Comparison of ENCODE assay signal across 18 cellular contexts in genomic region chr2:127853667-127854066, GRCh38. TPM values are rescaled to one million over a fixed set of nuclear protein-coding genes. Genes with fewer than 3 reads are reported as not detected.
A peak's percentile ranks its signal among the peaks of the same experiment; 100 is the strongest.
DNase-seq lines count a peak whose midpoint lies in the region; ATAC-seq and TF ChIP-seq lines count a peak whose summit lies in the region.
"Had no signal": no experiment of that assay in that cellular context is flagged by ENCODE, and none has a peak within 500 bp of the region (broad histone marks: within the 10 kb centered on the region; RNA-seq: fewer than 3 reads in every experiment).

No MANE protein-coding gene starts in this region.

- peak overlapping the region; percentile 35 for H3K4me3 Mint-ChIP-seq in T-helper 2 cell treated with Interferon-gamma antibody and Interleukin-4, amounts not matched to agents 5 μg/mL and 100 μg/mL, for 36 hours
- no peak overlapping the region for H3K4me3 Mint-ChIP-seq in dendritic cell treated with granulocyte-macrophage colony-stimulating factor and Interleukin-4, amounts not matched to agents 40 ng/mL and 50 ng/mL, for 4 days

- H3K4me3 ChIP-seq in cardiac muscle cell: no peak overlapping the region
- H3K4me3 ChIP-seq in heart right ventricle: no peak overlapping the region
- H3K4me3 ChIP-seq: colonic mucosa had no signal

- 90 to 93% methylated on average over 4 of the region's 4 CpGs for WGBS in heart right ventricle, 2 donors

- H3K36me3 Mint-ChIP-seq in T-helper 2 cell treated with Interferon-gamma antibody and Interleukin-4, amounts not matched to agents 5 μg/mL and 100 μg/mL, for 36 hours (ENCODE audit: low read depth): peaks cover 43% of the 10 kb centered on the region
- H3K36me3 Mint-ChIP-seq in dendritic cell treated with granulocyte-macrophage colony-stimulating factor and Interleukin-4, amounts not matched to agents 40 ng/mL and 50 ng/mL, for 4 days (ENCODE audit: low read depth): peaks cover 66% of the 10 kb centered on the region

- ATAC-seq in heart right ventricle: no peak
- ATAC-seq in HG03280 (IDR thresholded peaks at IDR 0.05; ENCODE audit: unreplicated experiment): no peak
- ATAC-seq: left ventricle myocardium superior had no signal

- intact Hi-C loops in heart right ventricle (cut with DNase I) (no loop called here), posterior cingulate gyrus (cut with DNase I) (no loop called here)
- intact Hi-C loops in dendritic cell treated with granulocyte-macrophage colony-stimulating factor and Interleukin-4, amounts not matched to agents 40 ng/mL and 50 ng/mL, for 4 days (cut with micrococcal nuclease): no loop called here

- TF ChIP-seq CTCF in cardiac muscle cell (IDR thresholded peaks at IDR 0.05; ENCODE audit: low read depth, low read length): no peak
- no peak for TF ChIP-seq CTCF in heart right ventricle (IDR thresholded peaks at IDR 0.05)

- H3K27ac ChIP-seq in cardiac muscle cell: peak overlapping the region; percentile 52
- no peak overlapping the region for H3K27ac ChIP-seq in heart right ventricle
- H3K27ac ChIP-seq: colonic mucosa, parathyroid adenoma had no signal

- H3K27ac Mint-ChIP-seq in T-helper 2 cell treated with Interferon-gamma antibody and Interleukin-4, amounts not matched to agents 5 μg/mL and 100 μg/mL, for 36 hours: peak overlapping the region; percentile 5
- peak overlapping the region; percentile 62 for H3K27ac Mint-ChIP-seq in dendritic cell treated with granulocyte-macrophage colony-stimulating factor and Interleukin-4, amounts not matched to agents 40 ng/mL and 50 ng/mL, for 4 days

- no peaks in the 10 kb centered on the region for H3K9me3 Mint-ChIP-seq in T-helper 2 cell treated with Interferon-gamma antibody and Interleukin-4, amounts not matched to agents 5 μg/mL and 100 μg/mL, for 36 hours
- no peaks in the 10 kb centered on the region for H3K9me3 Mint-ChIP-seq in dendritic cell treated with granulocyte-macrophage colony-stimulating factor and Interleukin-4, amounts not matched to agents 40 ng/mL and 50 ng/mL, for 4 days

- H3K36me3 ChIP-seq in cardiac muscle cell (peaks cover 14% of the 10 kb centered on the region), heart right ventricle (peaks cover 0 to 50% (median 4%) of the 10 kb centered on the region in 9 donors)

- no peaks in the 10 kb centered on the region for H3K27me3 Mint-ChIP-seq in T-helper 2 cell treated with Interferon-gamma antibody and Interleukin-4, amounts not matched to agents 5 μg/mL and 100 μg/mL, for 36 hours (ENCODE audit: low read depth)
- peaks cover 2% of the 10 kb centered on the region for H3K27me3 Mint-ChIP-seq in dendritic cell treated with granulocyte-macrophage colony-stimulating factor and Interleukin-4, amounts not matched to agents 40 ng/mL and 50 ng/mL, for 4 days

- no peaks in the 10 kb centered on the region for H3K27me3 ChIP-seq in cardiac muscle cell
- no peaks in the 10 kb centered on the region for H3K27me3 ChIP-seq in heart right ventricle
- H3K27me3 ChIP-seq: colonic mucosa had no signal

- H3K9me3 ChIP-seq in cardiac muscle cell (ENCODE audit: low read depth) (no peaks in the 10 kb centered on the region), heart right ventricle (no peaks in the 10 kb centered on the region)
- H3K9me3 ChIP-seq: colonic mucosa had no signal

- DNase-seq in cardiac muscle cell (ENCODE audit: low read depth in 1 of 2, low spot score in 1 of 2) (no peak), heart right ventricle (no peak), NCI-H2107 (lab: John Stamatoyannopoulos, UW) (no peak), posterior cingulate gyrus (no peak)
- no peak for DNase-seq in T-helper 2 cell treated with Interferon-gamma antibody and Interleukin-4, amounts not matched to agents 5 μg/mL and 100 μg/mL, for 36 hours (ENCODE audit: low spot score)
- no peak for DNase-seq in activated CD4-positive, CD25-positive, alpha-beta regulatory T cell (lab: John Stamatoyannopoulos, UW)
- DNase-seq: activated T-cell treated with anti-CD3 and anti-CD28 coated beads, Interleukin-2, amount 50 U/mL, for 1 hour; colonic mucosa; foreskin fibroblast; Kasumi-1; left ventricle myocardium superior; NCI-H1694 treated with DMSO at 0.1 percent for 48 hours; NCI-H510A; Right ventricle myocardium superior; substantia nigra had no signal

- H3K4me1 ChIP-seq in cardiac muscle cell (ENCODE audit: low read depth) (peaks cover 4% of the 10 kb centered on the region), heart right ventricle (peaks cover 0 to 47% (median 26%) of the 10 kb centered on the region in 9 donors)
- H3K4me1 ChIP-seq: colonic mucosa had no signal

- H3K4me1 Mint-ChIP-seq in T-helper 2 cell treated with Interferon-gamma antibody and Interleukin-4, amounts not matched to agents 5 μg/mL and 100 μg/mL, for 36 hours (ENCODE audit: low read depth): peaks cover 36% of the 10 kb centered on the region
- peaks cover 42% of the 10 kb centered on the region for H3K4me1 Mint-ChIP-seq in dendritic cell treated with granulocyte-macrophage colony-stimulating factor and Interleukin-4, amounts not matched to agents 40 ng/mL and 50 ng/mL, for 4 days (ENCODE audit: low read depth)

RNA-seq across cellular contexts. Expression of gene POLR2D, which starts 4.3 kb away (rescaled TPM):
- total RNA-seq in cardiac muscle cell: 14.4 and 16.0 TPM in 2 replicates
- polyA plus RNA-seq in cardiac muscle cell: 26.1 and 44.2 TPM in 2 replicates
- total RNA-seq in heart right ventricle: 10 to 100 TPM; 19.0 to 26.4 (median 20.7) TPM
- polyA plus RNA-seq in heart right ventricle: 10 to 100 TPM in 1 of 2 donors, 1 to 10 TPM in 1; 7.5 to 13.3 TPM

RNA-seq across cellular contexts. Expression of gene AMMECR1L, which starts 32.1 kb away (rescaled TPM):
- 7.9 and 10.3 TPM in 2 replicates for total RNA-seq in cardiac muscle cell
- polyA plus RNA-seq in cardiac muscle cell: 6.6 and 8.2 TPM in 2 replicates
- total RNA-seq in heart right ventricle: 10 to 100 TPM in 8 of 10 donors, 1 to 10 TPM in 2; 8.2 to 13.2 (median 10.4) TPM
- 1 to 10 TPM; 6.6 to 7.1 TPM for polyA plus RNA-seq in heart right ventricle

RNA-seq across cellular contexts. Expression of gene WDR33, which starts 42.7 kb away (rescaled TPM):
- total RNA-seq in cardiac muscle cell (28.2 and 40.3 TPM in 2 replicates), heart right ventricle (10 to 100 TPM; 38.5 to 47.6 (median 42.9) TPM)
- polyA plus RNA-seq in cardiac muscle cell (44.4 and 53.7 TPM in 2 replicates), heart right ventricle (10 to 100 TPM; 10.5 to 18.1 TPM)
